ENCODE assay signal across 9 cellular contexts in the genomic region with DNA sequence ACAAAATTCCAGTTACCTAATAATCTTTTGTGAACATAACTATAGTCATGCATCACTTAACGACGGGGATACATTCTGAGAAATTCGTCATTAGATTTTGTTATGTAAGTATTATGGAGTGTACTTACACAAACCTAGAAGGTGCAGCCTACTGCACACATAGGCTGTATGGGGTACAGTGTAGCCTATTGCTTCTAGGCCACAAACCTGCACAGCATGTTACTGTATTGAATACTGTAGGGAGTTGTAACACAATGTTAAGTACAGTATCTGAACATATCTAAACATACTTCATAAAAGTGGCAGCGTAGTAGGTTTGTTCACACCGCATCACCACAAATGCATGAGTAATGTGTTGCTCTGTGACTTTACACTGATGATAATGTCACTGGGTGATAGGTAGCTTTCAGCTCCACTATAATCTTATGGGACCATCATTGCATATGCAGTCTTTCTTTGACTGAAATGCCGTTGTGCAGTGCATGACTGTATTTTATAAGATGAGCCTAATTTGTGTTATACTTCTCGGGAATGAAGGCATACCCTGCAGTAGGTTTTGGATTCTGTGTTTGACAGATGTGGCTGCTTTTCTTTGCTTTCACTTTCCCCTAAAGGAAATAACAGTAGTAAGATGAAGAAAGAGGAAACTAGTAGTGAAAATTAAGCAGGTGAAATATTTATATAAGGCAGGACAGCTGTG.
DNase-seq lines count a peak whose midpoint lies in the region; ATAC-seq and TF ChIP-seq lines count a peak whose summit lies in the region.
"Had no signal": no experiment of that assay in that cellular context is flagged by ENCODE, and none has a peak within 500 bp of the region (broad histone marks: within the 10 kb centered on the region; RNA-seq: fewer than 3 reads in every experiment).

No MANE protein-coding gene starts in this region.

- no peaks in the 10 kb centered on the region for H3K27me3 ChIP-seq in ascending aorta

- H3K27ac ChIP-seq in ascending aorta = no peak overlapping the region

- no peak overlapping the region for H3K4me3 ChIP-seq in ascending aorta

- intact Hi-C loops in ascending aorta (cut with DNase I) = no loop called here

- no peaks in the 10 kb centered on the region for H3K9me3 Mint-ChIP-seq in naive thymus-derived CD8-positive, alpha-beta T cell

- H3K4me3 Mint-ChIP-seq in naive thymus-derived CD8-positive, alpha-beta T cell = peak overlapping the region; percentile 11 to 77 (median 64)

- H3K27me3 Mint-ChIP-seq in naive thymus-derived CD8-positive, alpha-beta T cell = no peaks in the 10 kb centered on the region

- no peaks in the 10 kb centered on the region for H3K4me1 ChIP-seq in ascending aorta

- H3K36me3 ChIP-seq in ascending aorta = no peaks in the 10 kb centered on the region

- in situ Hi-C loops in KBM-7 (cut with MboI; ENCODE audit: low pct_unique_long_range_greater_than_20kb, low sequenced_read_pairs) = no loop called here

- peaks cover 27 to 63% (median 46%) of the 10 kb centered on the region in 4 donors for H3K4me1 Mint-ChIP-seq in naive thymus-derived CD8-positive, alpha-beta T cell

- H3K9me3 ChIP-seq in ascending aorta = no peaks in the 10 kb centered on the region

- H3K36me3 Mint-ChIP-seq in naive thymus-derived CD8-positive, alpha-beta T cell = peaks cover 0 to 8% (median 5%) of the 10 kb centered on the region in 3 donors

- no peak for DNase-seq in activated CD4-positive, CD25-positive, alpha-beta regulatory T cell (lab: John Stamatoyannopoulos, UW)
- DNase-seq in KBM-7 (peak; percentile 8), T-helper 9 cell (no peak), NCI-H226 (no peak), ascending aorta (ENCODE audit: low spot score in 2 of 2) (no peak)
- peak in 3 of 10 donors; percentile 31 to 48 (median 41) for DNase-seq in naive thymus-derived CD8-positive, alpha-beta T cell
- DNase-seq: NCI-H2081 treated with DMSO at 0.1 percent for 48 hours had no signal

- no peak for TF ChIP-seq CTCF in ascending aorta (IDR thresholded peaks at IDR 0.05)

- peak; percentile 82 to 86 for ATAC-seq in activated CD4-positive, CD25-positive, alpha-beta regulatory T cell treated with anti-CD3 and anti-CD28 coated beads, Interleukin-2, amount 50 U/mL, for 24 hours
- peak; percentile 78 for ATAC-seq in HG02571 (IDR thresholded peaks at IDR 0.05; ENCODE audit: unreplicated experiment)
- peak; percentile 72 to 82 for ATAC-seq in naive thymus-derived CD8-positive, alpha-beta T cell

- POLR2A ChIA-PET in naive thymus-derived CD8-positive, alpha-beta T cell (lab: Charles Lee) = interaction anchor here (2.4 kb wide), 1 partner anchor 38 kb away, joined by 8 read pairs; no protein-coding TSS in a partner anchor

- H3K27ac Mint-ChIP-seq in naive thymus-derived CD8-positive, alpha-beta T cell = peak overlapping the region; percentile 58 to 89 (median 87)
